In genomic region chr10:73159038-73159648, GRCh38 we compare ENCODE assay signal across 8 cellular contexts. TPM values are rescaled to one million over a fixed set of nuclear protein-coding genes. Genes with fewer than 3 reads are reported as not detected.
A peak's percentile ranks its signal among the peaks of the same experiment; 100 is the strongest.
DNase-seq lines count a peak whose midpoint lies in the region; ATAC-seq and TF ChIP-seq lines count a peak whose summit lies in the region.

No MANE protein-coding gene starts in this region.

- H3K27me3 ChIP-seq in liver (ENCODE audit: control insufficient read depth in 4 of 4, insufficient read depth in 4 of 4, low read length in 3 of 4), result no peaks in the 10 kb centered on the region

- H3K9ac ChIP-seq in liver (ENCODE audit: low read depth in 1 of 2, low read length in 2 of 2), result no peak overlapping the region

- peaks cover 0 to 4% (median 3%) of the 10 kb centered on the region in 4 donors for H3K4me1 ChIP-seq in liver (ENCODE audit: control insufficient read depth in 4 of 4, insufficient read depth in 4 of 4, low read length in 3 of 4)

- H3K27ac ChIP-seq in liver (ENCODE audit: low read depth in 1 of 2, low read length in 2 of 2), result no peak overlapping the region

- H3K4me3 ChIP-seq in liver (ENCODE audit: low read depth in 1 of 3, low read length in 3 of 3), result no peak overlapping the region

- DNase-seq in NCI-H2196 (lab: John Stamatoyannopoulos, UW; ENCODE audit: unreplicated experiment), result peak; percentile 8
- no peak for DNase-seq in NCI-H2196 treated with DMSO at 0.1 percent for 48 hours (lab: John Stamatoyannopoulos, UW; ENCODE audit: unreplicated experiment)
- DNase-seq in NCI-H1105 (lab: John Stamatoyannopoulos, UW), result peak; percentile 5
- DNase-seq in activated CD4-positive, alpha-beta T cell treated with anti-CD3 and anti-CD28 coated beads for 1 hour, result peak; percentile 34
- peak; percentile 79 for DNase-seq in cerebellar cortex (ENCODE audit: low spot score)
- peak; percentile 9 for DNase-seq in stimulated activated CD8-positive, alpha-beta memory T cell treated with anti-CD3 and anti-CD28 coated beads, Interleukin-12 subunit alpha, Interleukin-12 subunit beta, amount 100 ng/mL, for 24 hours (ENCODE audit: extremely low read depth)

- TF ChIP-seq RAD21 in liver (IDR thresholded peaks at IDR 0.05), result peak; percentile 82 to 83

- peaks cover 1 to 32% (median 25%) of the 10 kb centered on the region in 4 donors for H3K36me3 ChIP-seq in liver (ENCODE audit: control insufficient read depth in 4 of 4, insufficient read depth in 3 of 4, low read depth in 1 of 4, low read length in 3 of 4)

- TF ChIP-seq CTCF in liver (IDR thresholded peaks at IDR 0.05; ENCODE audit: low read depth, low read length, missing input control), result peak; percentile 79

- no peaks in the 10 kb centered on the region for H3K9me3 ChIP-seq in liver (ENCODE audit: control insufficient read depth in 4 of 4, low read length in 3 of 4)

- WGBS in liver, result 3% methylated on average over 5 of the region's 5 CpGs

- no peak for ATAC-seq in HG02938 (IDR thresholded peaks at IDR 0.05; ENCODE audit: unreplicated experiment)

TF ChIP-seq in liver, 16 proteins besides CTCF, POLR2A, EP300 and RAD21:
- TF ChIP-seq HNF4G (IDR thresholded peaks at IDR 0.05) (no peak), YY1 (IDR thresholded peaks at IDR 0.05) (no peak), FOXA2 (IDR thresholded peaks at IDR 0.05) (no peak), SP1 (IDR thresholded peaks at IDR 0.05) (no peak), TAF1 (conservative IDR thresholded peaks at IDR 0.05) (no peak), GABPA (IDR thresholded peaks at IDR 0.05 in 1 of 2, conservative IDR thresholded peaks at IDR 0.05 in 1 of 2) (no peak), MAX (IDR thresholded peaks at IDR 0.05) (no peak)
- TF ChIP-seq, protein P1, sequence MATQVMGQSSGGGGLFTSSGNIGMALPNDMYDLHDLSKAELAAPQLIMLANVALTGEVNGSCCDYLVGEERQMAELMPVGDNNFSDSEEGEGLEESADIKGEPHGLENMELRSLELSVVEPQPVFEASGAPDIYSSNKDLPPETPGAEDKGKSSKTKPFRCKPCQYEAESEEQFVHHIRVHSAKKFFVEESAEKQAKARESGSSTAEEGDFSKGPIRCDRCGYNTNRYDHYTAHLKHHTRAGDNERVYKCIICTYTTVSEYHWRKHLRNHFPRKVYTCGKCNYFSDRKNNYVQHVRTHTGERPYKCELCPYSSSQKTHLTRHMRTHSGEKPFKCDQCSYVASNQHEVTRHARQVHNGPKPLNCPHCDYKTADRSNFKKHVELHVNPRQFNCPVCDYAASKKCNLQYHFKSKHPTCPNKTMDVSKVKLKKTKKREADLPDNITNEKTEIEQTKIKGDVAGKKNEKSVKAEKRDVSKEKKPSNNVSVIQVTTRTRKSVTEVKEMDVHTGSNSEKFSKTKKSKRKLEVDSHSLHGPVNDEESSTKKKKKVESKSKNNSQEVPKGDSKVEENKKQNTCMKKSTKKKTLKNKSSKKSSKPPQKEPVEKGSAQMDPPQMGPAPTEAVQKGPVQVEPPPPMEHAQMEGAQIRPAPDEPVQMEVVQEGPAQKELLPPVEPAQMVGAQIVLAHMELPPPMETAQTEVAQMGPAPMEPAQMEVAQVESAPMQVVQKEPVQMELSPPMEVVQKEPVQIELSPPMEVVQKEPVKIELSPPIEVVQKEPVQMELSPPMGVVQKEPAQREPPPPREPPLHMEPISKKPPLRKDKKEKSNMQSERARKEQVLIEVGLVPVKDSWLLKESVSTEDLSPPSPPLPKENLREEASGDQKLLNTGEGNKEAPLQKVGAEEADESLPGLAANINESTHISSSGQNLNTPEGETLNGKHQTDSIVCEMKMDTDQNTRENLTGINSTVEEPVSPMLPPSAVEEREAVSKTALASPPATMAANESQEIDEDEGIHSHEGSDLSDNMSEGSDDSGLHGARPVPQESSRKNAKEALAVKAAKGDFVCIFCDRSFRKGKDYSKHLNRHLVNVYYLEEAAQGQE (IDR thresholded peaks at IDR 0.05), result no peak

RNA-seq across cellular contexts. Expression of gene ECD, which starts 8.7 kb away (rescaled TPM):
- 10 to 100 TPM; 14.4 to 16.2 TPM for total RNA-seq in liver
- 1 to 10 TPM; 7.1 to 9.6 TPM for polyA plus RNA-seq in liver

RNA-seq across cellular contexts. Expression of gene FAM149B1, which starts 8.8 kb away (rescaled TPM):
- total RNA-seq in liver, result 10 to 100 TPM; 10.9 to 12.9 TPM
- polyA plus RNA-seq in liver, result 1 to 10 TPM; 7.3 TPM

RNA-seq across cellular contexts. Expression of gene NUDT13, which starts 48.9 kb away (rescaled TPM):
- 1 to 10 TPM; 1.4 to 4.0 TPM for total RNA-seq in liver
- polyA plus RNA-seq in liver, result 1 to 10 TPM in 1 of 2 donors, under 1 TPM in 1; 0.60 to 3.5 TPM
